In the genomic region with DNA sequence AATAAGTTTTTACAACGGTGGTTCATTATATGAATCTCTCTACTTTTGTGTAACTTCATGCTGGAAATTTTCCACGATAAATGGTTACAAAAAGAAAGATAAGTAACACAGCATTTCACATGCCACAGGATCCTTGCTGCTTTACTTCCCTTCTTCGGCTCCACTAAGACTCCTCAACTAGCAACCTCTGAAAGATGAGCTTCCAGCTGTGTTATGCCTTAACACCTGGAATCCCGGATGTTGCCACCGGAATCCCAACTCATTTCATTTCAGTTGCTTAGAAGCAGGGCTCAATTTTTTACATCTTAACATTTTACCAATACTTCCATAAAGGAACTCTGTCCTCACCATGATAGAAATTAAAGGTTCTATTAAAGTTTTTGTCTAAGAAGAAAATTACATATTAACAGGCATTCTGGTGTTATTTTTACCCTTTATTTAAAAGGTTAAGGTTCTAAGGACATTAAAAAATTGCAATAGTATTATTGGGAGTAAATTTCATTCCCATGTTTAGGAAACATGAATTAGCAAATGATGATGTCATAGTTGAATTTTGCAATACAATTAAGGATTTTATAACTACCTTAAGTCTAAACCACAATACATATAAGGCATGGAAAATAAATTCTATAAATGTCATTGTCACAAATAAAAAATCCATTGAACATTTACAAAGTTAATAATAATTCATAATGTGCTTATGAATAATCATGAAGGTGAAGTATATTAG, we compare ENCODE assay signal across 1 cellular context.
TF ChIP-seq lines count a peak whose summit lies in the region.

No MANE protein-coding gene starts in this region.

TF ChIP-seq in HepG2, 621 proteins besides CTCF, POLR2A, EP300 and RAD21:
- TF ChIP-seq CREB1 (IDR thresholded peaks at IDR 0.05) = peak; percentile 44; the same call in 1 of the 2 replicates
- no peak for TF ChIP-seq CREB1 (CRISPR knock-in tag; IDR thresholded peaks at IDR 0.05)
- peak; percentile 95 for TF ChIP-seq ATF7 (IDR thresholded peaks at IDR 0.05)
- no peak for TF ChIP-seq ATF7 (CRISPR knock-in tag; IDR thresholded peaks at IDR 0.05)
- no peak for TF ChIP-seq MTF1 (CRISPR knock-in tag; IDR thresholded peaks at IDR 0.05)
- no peak for TF ChIP-seq ZNF234 (CRISPR knock-in tag; conservative IDR thresholded peaks at IDR 0.05)
TF ChIP-seq in HepG2: peak in this region for 2.
